Comparison of ENCODE assay signal across 8 cellular contexts in the genomic region with DNA sequence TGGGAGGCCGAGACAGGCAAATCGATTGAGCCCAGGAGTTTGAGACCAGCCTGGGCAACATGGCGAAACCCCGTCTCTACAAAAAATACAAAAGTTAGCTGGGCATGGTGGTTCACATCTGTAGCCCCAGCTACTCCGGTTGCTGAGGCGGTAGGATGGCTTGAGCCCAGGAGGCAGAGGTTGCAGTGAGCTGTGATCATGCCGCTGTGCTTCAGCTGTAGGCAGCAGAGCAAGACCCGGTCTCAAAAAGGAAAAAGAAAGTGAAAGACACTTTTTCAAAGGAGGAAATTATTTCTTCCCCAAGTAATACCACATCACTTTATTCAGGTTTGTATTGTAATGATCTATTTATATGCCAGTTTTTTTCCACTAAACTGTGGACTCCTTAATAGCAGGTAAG. TPM values are rescaled to one million over a fixed set of nuclear protein-coding genes. Genes with fewer than 3 reads are reported as not detected.
A peak's percentile ranks its signal among the peaks of the same experiment; 100 is the strongest.
DNase-seq lines count a peak whose midpoint lies in the region; ATAC-seq, FAIRE-seq and TF ChIP-seq lines count a peak whose summit lies in the region.

No MANE protein-coding gene starts in this region.

- H3K27me3 ChIP-seq in tibial artery: no peaks in the 10 kb centered on the region

- H3K9me3 ChIP-seq in tibial artery: no peaks in the 10 kb centered on the region

- no peaks in the 10 kb centered on the region for H3K9me3 Mint-ChIP-seq in activated CD4-positive, alpha-beta memory T cell treated with anti-CD3 and anti-CD28 coated beads, Interleukin-2, amount 10 ng/mL, durations not matched to agents 7 days and 5 days

- no peaks in the 10 kb centered on the region for H3K27me3 Mint-ChIP-seq in activated CD4-positive, alpha-beta memory T cell treated with anti-CD3 and anti-CD28 coated beads, Interleukin-2, amount 10 ng/mL, durations not matched to agents 7 days and 5 days

- H3K4me1 ChIP-seq in tibial artery: no peaks in the 10 kb centered on the region

- peaks cover 9% of the 10 kb centered on the region for H3K4me1 Mint-ChIP-seq in activated CD4-positive, alpha-beta memory T cell treated with anti-CD3 and anti-CD28 coated beads, Interleukin-2, amount 10 ng/mL, durations not matched to agents 7 days and 5 days

- no peak overlapping the region for H3K27ac ChIP-seq in tibial artery

- no peak for FAIRE-seq in H54 (lab: Jason Lieb, UNC)

- peak; percentile 47 for DNase-seq in activated CD4-positive, alpha-beta memory T cell treated with anti-CD3 and anti-CD28 coated beads, Interleukin-2, amount 10 ng/mL, durations not matched to agents 7 days and 5 days
- peak; percentile 33 for DNase-seq in stimulated activated CD4-positive, alpha-beta T cell treated with anti-CD3 and anti-CD28 coated beads, Interleukin-2, amount 100 ng/mL, for 4 hours (ENCODE audit: low read depth)
- DNase-seq in NCI-H82 (lab: John Stamatoyannopoulos, UW) (no peak), H54 (ENCODE audit: insufficient read length, low spot score) (no peak), tibial artery (no peak), ecto neural progenitor cell (ENCODE audit: low spot score) (no peak)

- CTCF ChIA-PET in activated CD4-positive, alpha-beta memory T cell treated with anti-CD3 and anti-CD28 coated beads, Interleukin-2, amount 10 ng/mL, durations not matched to agents 7 days and 5 days (lab: Charles Lee): no interaction called here

- no peaks in the 10 kb centered on the region for H3K36me3 ChIP-seq in tibial artery

- POLR2A ChIA-PET in activated CD4-positive, alpha-beta memory T cell treated with anti-CD3 and anti-CD28 coated beads, Interleukin-2, amount 10 ng/mL, durations not matched to agents 7 days and 5 days (lab: Charles Lee): interaction anchor here (1.5 to 2.5 kb wide), 2 partner anchors 36 to 99 kb away, joined by 5 read pairs; no protein-coding TSS in a partner anchor

- no peaks in the 10 kb centered on the region for H3K36me3 Mint-ChIP-seq in activated CD4-positive, alpha-beta memory T cell treated with anti-CD3 and anti-CD28 coated beads, Interleukin-2, amount 10 ng/mL, durations not matched to agents 7 days and 5 days (ENCODE audit: low read depth)

- peak overlapping the region; percentile 74 for H3K4me3 Mint-ChIP-seq in activated CD4-positive, alpha-beta memory T cell treated with anti-CD3 and anti-CD28 coated beads, Interleukin-2, amount 10 ng/mL, durations not matched to agents 7 days and 5 days

- intact Hi-C loops in tibial artery (cut with DNase I; ENCODE audit: low total_unique reads): loop anchor here (5.0 kb wide), 1 partner anchor 277 kb away; no protein-coding TSS in a partner anchor

- H3K27ac Mint-ChIP-seq in activated CD4-positive, alpha-beta memory T cell treated with anti-CD3 and anti-CD28 coated beads, Interleukin-2, amount 10 ng/mL, durations not matched to agents 7 days and 5 days: peak overlapping the region; percentile 64

- no peak overlapping the region for H3K4me3 ChIP-seq in tibial artery

- TF ChIP-seq POLR2A in H54 (IDR thresholded peaks at IDR 0.05; ENCODE audit: low read depth, low read length): no peak

- ATAC-seq in GM19372 (IDR thresholded peaks at IDR 0.05; ENCODE audit: low read depth, unreplicated experiment): peak; percentile 81
- peak; percentile 80 for ATAC-seq in HG03159 (IDR thresholded peaks at IDR 0.05; ENCODE audit: unreplicated experiment)

- TF ChIP-seq CTCF in tibial artery (IDR thresholded peaks at IDR 0.05): no peak

RNA-seq across cellular contexts. Expression of a gene that starts 35.7 kb away (rescaled TPM):
- 1 to 10 TPM; 3.3 to 3.8 TPM for total RNA-seq in activated CD4-positive, alpha-beta memory T cell treated with anti-CD3 and anti-CD28 coated beads, Interleukin-2, amount 10 ng/mL, durations not matched to agents 7 days and 5 days

RNA-seq across cellular contexts. Expression of a gene that starts 56.8 kb away (rescaled TPM):
- under 1 TPM; 0.60 to 0.83 TPM for total RNA-seq in activated CD4-positive, alpha-beta memory T cell treated with anti-CD3 and anti-CD28 coated beads, Interleukin-2, amount 10 ng/mL, durations not matched to agents 7 days and 5 days

Comparison
In these comparisons a context has a peak if more than half of its experiments do, and no peak if none do; other contexts are left out.
1. DNase-seq: peak in activated CD4-positive, alpha-beta memory T cell treated with anti-CD3 and anti-CD28 coated beads, Interleukin-2, amount 10 ng/mL, durations not matched to agents 7 days and 5 days (single experiment) and stimulated activated CD4-positive, alpha-beta T cell treated with anti-CD3 and anti-CD28 coated beads, Interleukin-2, amount 100 ng/mL, for 4 hours (single experiment); none in NCI-H82 (single experiment), H54 (single experiment), tibial artery (0 of 2) and ecto neural progenitor cell (single experiment).